Comparison of ENCODE assay signal across 1 cellular context in the genomic region with DNA sequence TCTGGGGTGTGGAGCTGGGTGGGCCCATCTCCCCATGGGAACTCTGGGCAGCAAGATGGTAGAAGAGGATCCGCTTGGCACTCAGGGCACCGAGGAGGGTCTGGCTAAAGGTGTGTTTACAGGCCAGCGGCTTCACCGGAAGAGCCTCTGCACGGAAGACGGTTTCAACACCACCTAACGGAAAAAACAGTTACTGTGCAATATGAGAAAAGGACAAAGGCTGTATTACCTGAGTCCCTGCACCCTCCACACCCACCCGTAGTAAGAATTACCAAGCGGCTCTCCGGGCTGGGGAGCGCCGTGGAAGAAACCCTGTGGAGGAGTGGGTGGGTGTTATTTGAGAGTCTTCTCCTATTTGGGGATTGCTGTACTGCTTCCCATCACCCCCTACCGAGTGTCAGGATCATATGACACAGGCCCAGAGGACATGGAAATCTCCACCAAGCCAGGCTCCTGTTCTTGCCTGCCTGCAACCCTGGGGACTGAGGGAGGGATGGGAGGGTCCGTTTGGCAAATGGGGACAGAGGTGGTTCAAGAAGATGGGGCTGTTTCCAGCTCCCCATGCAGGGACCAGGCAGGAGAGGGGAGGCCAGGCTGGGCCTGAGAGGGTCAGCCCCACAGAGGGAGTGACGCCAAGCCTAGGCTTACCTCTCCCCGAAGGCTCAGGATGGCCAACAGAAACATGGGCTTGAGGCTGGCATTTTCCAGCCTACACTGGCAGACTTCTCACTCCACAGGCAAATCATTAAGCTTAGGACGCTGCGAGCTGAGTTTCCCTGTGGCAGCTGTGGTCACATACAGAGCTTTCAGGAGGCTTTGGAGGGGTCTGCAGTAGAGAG.
TF ChIP-seq lines count a peak whose summit lies in the region.

No MANE protein-coding gene starts in this region.

TF ChIP-seq in H1, 55 proteins besides CTCF, POLR2A, EP300 and RAD21:
- TF ChIP-seq, protein P1, sequence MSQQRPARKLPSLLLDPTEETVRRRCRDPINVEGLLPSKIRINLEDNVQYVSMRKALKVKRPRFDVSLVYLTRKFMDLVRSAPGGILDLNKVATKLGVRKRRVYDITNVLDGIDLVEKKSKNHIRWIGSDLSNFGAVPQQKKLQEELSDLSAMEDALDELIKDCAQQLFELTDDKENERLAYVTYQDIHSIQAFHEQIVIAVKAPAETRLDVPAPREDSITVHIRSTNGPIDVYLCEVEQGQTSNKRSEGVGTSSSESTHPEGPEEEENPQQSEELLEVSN (IDR thresholded peaks at IDR 0.05), result no peak
- TF ChIP-seq, protein P2, sequence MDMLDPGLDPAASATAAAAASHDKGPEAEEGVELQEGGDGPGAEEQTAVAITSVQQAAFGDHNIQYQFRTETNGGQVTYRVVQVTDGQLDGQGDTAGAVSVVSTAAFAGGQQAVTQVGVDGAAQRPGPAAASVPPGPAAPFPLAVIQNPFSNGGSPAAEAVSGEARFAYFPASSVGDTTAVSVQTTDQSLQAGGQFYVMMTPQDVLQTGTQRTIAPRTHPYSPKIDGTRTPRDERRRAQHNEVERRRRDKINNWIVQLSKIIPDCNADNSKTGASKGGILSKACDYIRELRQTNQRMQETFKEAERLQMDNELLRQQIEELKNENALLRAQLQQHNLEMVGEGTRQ (IDR thresholded peaks at IDR 0.05; ENCODE audit: low read length), result no peak
- TF ChIP-seq JUN (IDR thresholded peaks at IDR 0.05; ENCODE audit: low read depth, low read length) (no peak), SIN3A (conservative IDR thresholded peaks at IDR 0.05 in 1 of 2, IDR thresholded peaks at IDR 0.05 in 1 of 2; ENCODE audit: low read depth in 1 of 2, low read length in 2 of 2) (no peak), SAP30 (IDR thresholded peaks at IDR 0.05; ENCODE audit: insufficient read depth, insufficient replicate concordance, low read length) (no peak), EZH2 (IDR thresholded peaks at IDR 0.05; ENCODE audit: low read depth, low read length, severe bottlenecking) (no peak)
- TF ChIP-seq, protein P3, sequence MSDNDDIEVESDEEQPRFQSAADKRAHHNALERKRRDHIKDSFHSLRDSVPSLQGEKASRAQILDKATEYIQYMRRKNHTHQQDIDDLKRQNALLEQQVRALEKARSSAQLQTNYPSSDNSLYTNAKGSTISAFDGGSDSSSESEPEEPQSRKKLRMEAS (IDR thresholded peaks at IDR 0.05), result no peak
